ENCODE assay signal across 20 cellular contexts in the genomic region with DNA sequence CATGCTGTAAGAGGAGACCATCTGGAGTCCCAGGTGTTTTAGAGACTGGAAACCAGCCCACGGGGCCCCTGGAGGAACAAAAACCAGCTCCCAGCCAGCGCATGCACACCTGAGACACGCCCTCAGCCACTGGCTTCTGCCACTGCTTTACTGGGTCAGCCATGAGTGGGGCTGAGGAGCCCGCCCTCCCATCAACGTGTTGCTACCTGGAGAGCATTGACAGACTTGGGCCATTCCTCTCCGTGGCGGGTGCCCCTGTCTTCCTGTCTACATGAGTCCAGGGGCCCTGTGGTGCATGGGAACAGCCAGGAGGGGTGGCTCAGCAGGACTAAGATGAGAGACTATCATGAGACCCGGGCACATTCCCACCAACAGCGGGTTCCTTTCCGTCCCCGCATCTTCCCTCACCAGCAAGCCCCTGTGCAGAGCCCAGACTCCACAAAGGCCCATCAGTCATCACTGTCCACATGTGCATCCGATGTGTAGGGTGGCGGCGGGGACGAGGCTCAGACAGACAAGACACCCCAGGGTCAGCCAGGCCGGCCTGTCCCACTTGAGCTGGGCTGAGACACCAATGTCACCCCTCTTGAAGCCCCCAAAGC. TPM values are rescaled to one million over a fixed set of nuclear protein-coding genes. Genes with fewer than 3 reads are reported as not detected.
DNase-seq lines count a peak whose midpoint lies in the region; ATAC-seq, FAIRE-seq and TF ChIP-seq lines count a peak whose summit lies in the region.
"Had no signal": no experiment of that assay in that cellular context is flagged by ENCODE, and none has a peak within 500 bp of the region (broad histone marks: within the 10 kb centered on the region; RNA-seq: fewer than 3 reads in every experiment).

No MANE protein-coding gene starts in this region.

- H3K4me1 Mint-ChIP-seq in astrocyte (ENCODE audit: low read depth, unreplicated experiment) (peaks cover 34% of the 10 kb centered on the region), neural crest cell (peaks cover 36% of the 10 kb centered on the region)
- H3K4me1 Mint-ChIP-seq: CD8-positive, alpha-beta memory T cell had no signal

- H3K27ac ChIP-seq in A549 (peak overlapping the region; percentile 97 to 100), HEK293 (ENCODE audit: extremely low read depth, low read depth, low read length) (no peak overlapping the region), astrocyte (ENCODE audit: low read depth, low read length) (no peak overlapping the region), SJCRH30 (no peak overlapping the region)
- H3K27ac ChIP-seq: GM23248 had no signal

- H3K9ac ChIP-seq in astrocyte (ENCODE audit: low read length): peak overlapping the region; percentile 26
- H3K9ac ChIP-seq: GM23248, SK-N-SH had no signal

- H3K4me2 ChIP-seq in A549 (no peak overlapping the region), astrocyte (ENCODE audit: low read length) (no peak overlapping the region)
- H3K4me2 ChIP-seq: SK-N-SH had no signal

- peaks cover 2% of the 10 kb centered on the region for H3K27me3 Mint-ChIP-seq in astrocyte (ENCODE audit: low read depth, unreplicated experiment)
- H3K27me3 Mint-ChIP-seq in neural crest cell (ENCODE audit: low read depth): peaks cover 18% of the 10 kb centered on the region

- no peaks in the 10 kb centered on the region for H3K36me3 ChIP-seq in HEK293 (ENCODE audit: control insufficient read depth in 2 of 2, insufficient read depth in 1 of 2, low read length in 2 of 2)
- no peaks in the 10 kb centered on the region for H3K36me3 ChIP-seq in astrocyte (ENCODE audit: insufficient read depth, low read length)
- H3K36me3 ChIP-seq in SJCRH30: no peaks in the 10 kb centered on the region
- H3K36me3 ChIP-seq: MG63 had no signal

- POLR2A ChIA-PET in A549 (lab: Yijun Ruan, JAX) (no interaction called here), HEK293 (lab: Yijun Ruan, JAX) (interaction anchor here (1.4 kb wide), 1 partner anchor 11 kb away, joined by 3 read pairs; no protein-coding TSS in a partner anchor)

- H3K9me3 ChIP-seq in A549 (no peaks in the 10 kb centered on the region), HEK293 (ENCODE audit: control insufficient read depth, insufficient read depth, low read depth, low read length) (no peaks in the 10 kb centered on the region), astrocyte (ENCODE audit: insufficient read depth, low read depth, low read length) (no peaks in the 10 kb centered on the region), SJCRH30 (replicated peaks) (no peaks in the 10 kb centered on the region)
- H3K9me3 ChIP-seq: MG63, SK-N-SH had no signal

- H4K20me1 ChIP-seq in astrocyte (ENCODE audit: insufficient read depth, low read length): no peaks in the 10 kb centered on the region

- TF ChIP-seq POLR2A in A549 (IDR thresholded peaks at IDR 0.05; ENCODE audit: low read length): no peak

- H3K9me3 Mint-ChIP-seq in astrocyte (ENCODE audit: unreplicated experiment) (peaks cover 2% of the 10 kb centered on the region), neural crest cell (no peaks in the 10 kb centered on the region)
- H3K9me3 Mint-ChIP-seq: CD8-positive, alpha-beta memory T cell had no signal

- DNase-seq in A549 (ENCODE audit: low read depth in 1 of 2, low spot score in 1 of 2) (no peak), astrocyte (ENCODE audit: low read depth) (no peak), neural crest cell (ENCODE audit: low read depth, low spot score) (no peak), SJCRH30 (no peak), activated T-cell treated with anti-CD3 and anti-CD28 coated beads for 4 hours (no peak)
- DNase-seq: activated CD4-positive, alpha-beta T cell treated with anti-CD3 and anti-CD28 coated beads for 4 hours; activated naive CD4-positive, alpha-beta T cell; cortex of kidney; GM23248; hypothalamus; MG63; NCI-H1694 treated with DMSO at 0.1 percent for 48 hours; NCI-H446 treated with DMSO at 0.1 percent for 48 hours; occipital lobe; SK-N-SH; stimulated activated CD4-positive, alpha-beta T cell treated with anti-CD3 and anti-CD28 coated beads, Interleukin-4, amount 100 ng/mL, for 1 hour had no signal

- H3K36me3 Mint-ChIP-seq in astrocyte (ENCODE audit: low read depth, unreplicated experiment) (peaks cover 1% of the 10 kb centered on the region), neural crest cell (ENCODE audit: low read depth) (no peaks in the 10 kb centered on the region)
- H3K36me3 Mint-ChIP-seq: CD8-positive, alpha-beta memory T cell had no signal

- no peak for TF ChIP-seq EP300 in A549 (IDR thresholded peaks at IDR 0.05)

- TF ChIP-seq CTCF in A549 (IDR thresholded peaks at IDR 0.05) (no peak), HEK293 (tag by site-specific recombination; IDR thresholded peaks at IDR 0.05) (no peak), astrocyte (IDR thresholded peaks at IDR 0.05; ENCODE audit: insufficient read depth, low read depth, low read length) (no peak), neural crest cell (conservative IDR thresholded peaks at IDR 0.05) (no peak)

- FAIRE-seq in A549 (lab: Jason Lieb, UNC) (no peak), astrocyte (lab: Jason Lieb, UNC) (no peak)

- H3K27ac Mint-ChIP-seq in astrocyte (ENCODE audit: unreplicated experiment) (peak overlapping the region; percentile 75), neural crest cell (ENCODE audit: unreplicated experiment) (peak overlapping the region; percentile 16)

- 94% methylated on average over 11 of the region's 16 CpGs for WGBS in A549 (ENCODE audit: missing lambda C conversion rate)

- H3K4me3 ChIP-seq in A549 (no peak overlapping the region), HEK293 (ENCODE audit: low read depth, low read length) (no peak overlapping the region), astrocyte (ENCODE audit: insufficient read depth, low read depth, low read length) (no peak overlapping the region), SJCRH30 (no peak overlapping the region)
- H3K4me3 ChIP-seq: GM23248, MG63 had no signal

- CTCF ChIA-PET in A549 (lab: Yijun Ruan, JAX): no interaction called here
- CTCF ChIA-PET in HEK293 (lab: Yijun Ruan, JAX): no interaction called here

- no peaks in the 10 kb centered on the region for H3K79me2 ChIP-seq in astrocyte (ENCODE audit: insufficient read depth, low read length)

- no peak overlapping the region for H2AFZ ChIP-seq in astrocyte (ENCODE audit: low read depth, low read length)
- H2AFZ ChIP-seq: GM23248 had no signal

- H3K4me3 Mint-ChIP-seq in astrocyte (ENCODE audit: unreplicated experiment) (no peak overlapping the region), neural crest cell (no peak overlapping the region)
- H3K4me3 Mint-ChIP-seq: CD8-positive, alpha-beta memory T cell had no signal

- ATAC-seq in A549 (no peak), esophagus mucosa (no peak), GM19328 (IDR thresholded peaks at IDR 0.05; ENCODE audit: unreplicated experiment) (no peak)

- TF ChIP-seq RAD21 in A549 (conservative IDR thresholded peaks at IDR 0.05 in 1 of 2, IDR thresholded peaks at IDR 0.05 in 1 of 2): no peak

- H3K27me3 ChIP-seq in astrocyte (ENCODE audit: insufficient read depth, low read length) (no peaks in the 10 kb centered on the region), SJCRH30 (peaks cover 4% of the 10 kb centered on the region; the same call in 1 of the 2 replicates)
- H3K27me3 ChIP-seq: MG63 had no signal

- H3K4me1 ChIP-seq in A549 (peaks cover 69% of the 10 kb centered on the region), HEK293 (ENCODE audit: control insufficient read depth, insufficient read depth, low read length) (peaks cover 4% of the 10 kb centered on the region; the same call in 1 of the 2 replicates), astrocyte (ENCODE audit: insufficient read depth, low read length) (peaks cover 24% of the 10 kb centered on the region), SJCRH30 (peaks cover 38% of the 10 kb centered on the region)

TF ChIP-seq in A549, 52 proteins besides CTCF, POLR2A, EP300 and RAD21 (continues in another document):
- TF ChIP-seq TP53 (CRISPR knock-in tag; IDR thresholded peaks at IDR 0.05) (no peak), SMC3 (IDR thresholded peaks at IDR 0.05) (no peak), PHF8 (IDR thresholded peaks at IDR 0.05; ENCODE audit: borderline replicate concordance, low read depth) (no peak), POLR2AphosphoS2 (conservative IDR thresholded peaks at IDR 0.05; ENCODE audit: low read length) (no peak), ZC3H11A (IDR thresholded peaks at IDR 0.05) (no peak), HES2 (IDR thresholded peaks at IDR 0.05) (no peak), HDAC2 (IDR thresholded peaks at IDR 0.05) (no peak), EHMT2 (IDR thresholded peaks at IDR 0.05; ENCODE audit: low read depth) (no peak), ESRRA (IDR thresholded peaks at IDR 0.05; ENCODE audit: borderline replicate concordance, low read length) (no peak), MAFK (IDR thresholded peaks at IDR 0.05; ENCODE audit: partially characterized antibody) (no peak)

TF ChIP-seq in HEK293, 187 proteins besides CTCF, POLR2A, EP300 and RAD21 (continues in another document):
- TF ChIP-seq ZNF302 (tag by site-specific recombination; IDR thresholded peaks at IDR 0.05; ENCODE audit: low read depth) (no peak), ZNF138 (tag by site-specific recombination; IDR thresholded peaks at IDR 0.05; ENCODE audit: borderline replicate concordance) (no peak), ZNF544 (tag by site-specific recombination; IDR thresholded peaks at IDR 0.05) (0 out of 2 replicates have a peak, but pooled peaks have one; percentile 19), PRDM1 (tag by site-specific recombination; IDR thresholded peaks at IDR 0.05) (no peak), ZNF48 (tag by site-specific recombination; IDR thresholded peaks at IDR 0.05) (no peak), ZIC2 (tag by site-specific recombination; IDR thresholded peaks at IDR 0.05) (peak; percentile 61)

RNA-seq across cellular contexts. Expression of gene POFUT2, which starts 45.4 kb away (rescaled TPM):
- 10.5 and 10.7 TPM in 2 replicates for polyA plus RNA-seq in A549 (2011; rRNA removed)
- polyA plus RNA-seq in A549 (2012; cell fraction: cytosol; rRNA removed): 10.3 and 12.3 TPM in 2 replicates
- polyA plus RNA-seq in A549 (2012; cell fraction: nucleus; rRNA removed): 53.6 and 61.8 TPM in 2 replicates
- 14.7 to 16.6 TPM (median 16.1 TPM) in 3 replicates for polyA plus RNA-seq in A549 (2017; fragmentation: RNase III; extraction: RNeasy Plus Mini Kit Qiagen cat#74134 plus additional on column Dnase treatment)
- polyA minus RNA-seq in A549 (2011; rRNA and poly(A)+ RNA removed): 6.4 and 11.6 TPM in 2 replicates
- total RNA-seq in astrocyte: 109 and 119 TPM in 2 replicates
- 35.4 and 39.5 TPM in 2 replicates for total RNA-seq in neural crest cell
- 15.2 and 16.5 TPM in 2 replicates for total RNA-seq in SJCRH30 (2014; rRNA removed; shearing (Covaris generic))
- total RNA-seq in esophagus mucosa: 6.2 TPM

Comparison
In these comparisons a context has a peak if more than half of its experiments do, and no peak if none do; other contexts are left out.
1. H3K27ac ChIP-seq: peak in A549 (2 of 2); none in HEK293 (single experiment), astrocyte (single experiment) and SJCRH30 (single experiment).